24 cellular contexts compared by ENCODE assay signal in the genomic region with DNA sequence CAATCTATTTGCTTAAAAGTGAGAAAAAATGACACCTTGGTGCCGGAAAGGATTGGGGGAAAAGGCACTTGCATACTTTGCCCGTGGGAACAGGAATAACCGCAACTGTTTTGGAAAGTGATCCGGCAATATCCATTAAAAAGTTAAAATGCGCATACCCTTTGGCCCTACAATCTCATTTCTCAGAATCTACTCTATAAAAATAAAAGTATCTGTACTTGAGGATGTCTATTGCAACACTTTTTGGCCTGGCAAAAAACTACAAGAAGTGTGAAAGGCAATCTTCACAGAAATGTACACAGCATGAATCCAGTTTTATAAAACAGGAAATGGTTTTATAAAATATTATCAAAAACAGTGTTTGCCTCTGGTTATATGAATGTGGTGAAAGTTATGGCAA. TPM values are rescaled to one million over a fixed set of nuclear protein-coding genes. Genes with fewer than 3 reads are reported as not detected.
DNase-seq lines count a peak whose midpoint lies in the region; ATAC-seq and TF ChIP-seq lines count a peak whose summit lies in the region.
"Had no signal": no experiment of that assay in that cellular context is flagged by ENCODE, and none has a peak within 500 bp of the region (broad histone marks: within the 10 kb centered on the region; RNA-seq: fewer than 3 reads in every experiment).

No MANE protein-coding gene starts in this region.

- TF ChIP-seq CTCF in left ventricle myocardium inferior (IDR thresholded peaks at IDR 0.05; ENCODE audit: borderline replicate concordance) (no peak), chondrocyte (IDR thresholded peaks at IDR 0.05) (no peak), fibroblast of the aortic adventitia (IDR thresholded peaks at IDR 0.05; ENCODE audit: insufficient read depth, low read length) (no peak)

- no peaks in the 10 kb centered on the region for H3K36me3 ChIP-seq in left ventricle myocardium inferior
- H3K36me3 ChIP-seq: BLaER1 treated with 17β-estradiol and CSF1 and Interleukin-3, amounts not matched to agents 10 nM and 100 nM; MG63; SJSA1 had no signal

- H3K4me3 ChIP-seq in left ventricle myocardium inferior (no peak overlapping the region), fibroblast of the aortic adventitia (ENCODE audit: low read depth, low read length) (no peak overlapping the region)
- H3K4me3 ChIP-seq: BLaER1 treated with 17β-estradiol and CSF1 and Interleukin-3, amounts not matched to agents 10 nM and 100 nM; MG63; PC-9; SJSA1 had no signal

- H3K27ac Mint-ChIP-seq in chondrocyte (ENCODE audit: unreplicated experiment), result peak overlapping the region; percentile 99
- H3K27ac Mint-ChIP-seq in activated CD8-positive, alpha-beta memory T cell treated with anti-CD3 and anti-CD28 coated beads, Interleukin-2, amount 10 ng/mL, durations not matched to agents 7 days and 5 days, result no peak overlapping the region
- H3K27ac Mint-ChIP-seq: CD4-positive, alpha-beta memory T cell had no signal

- CTCF ChIA-PET in activated CD8-positive, alpha-beta memory T cell treated with anti-CD3 and anti-CD28 coated beads, Interleukin-2, amount 10 ng/mL, durations not matched to agents 7 days and 5 days (lab: Charles Lee), result no interaction called here

- peaks cover 30% of the 10 kb centered on the region for H3K4me1 ChIP-seq in left ventricle myocardium inferior

- H3K27me3 Mint-ChIP-seq in chondrocyte (ENCODE audit: low read depth), result no peaks in the 10 kb centered on the region
- H3K27me3 Mint-ChIP-seq in activated CD8-positive, alpha-beta memory T cell treated with anti-CD3 and anti-CD28 coated beads, Interleukin-2, amount 10 ng/mL, durations not matched to agents 7 days and 5 days, result peaks cover 42% of the 10 kb centered on the region

- peaks cover 61% of the 10 kb centered on the region for H3K4me1 Mint-ChIP-seq in chondrocyte (ENCODE audit: low read depth)
- no peaks in the 10 kb centered on the region for H3K4me1 Mint-ChIP-seq in activated CD8-positive, alpha-beta memory T cell treated with anti-CD3 and anti-CD28 coated beads, Interleukin-2, amount 10 ng/mL, durations not matched to agents 7 days and 5 days
- H3K4me1 Mint-ChIP-seq: CD4-positive, alpha-beta memory T cell had no signal

- no peaks in the 10 kb centered on the region for H3K36me3 Mint-ChIP-seq in chondrocyte (ENCODE audit: low read depth)
- H3K36me3 Mint-ChIP-seq in activated CD8-positive, alpha-beta memory T cell treated with anti-CD3 and anti-CD28 coated beads, Interleukin-2, amount 10 ng/mL, durations not matched to agents 7 days and 5 days, result no peaks in the 10 kb centered on the region
- H3K36me3 Mint-ChIP-seq: CD4-positive, alpha-beta memory T cell had no signal

- DNase-seq in left ventricle myocardium inferior, result no peak
- DNase-seq in Right ventricle myocardium inferior (ENCODE audit: missing footprints), result no peak
- DNase-seq in chondrocyte (ENCODE audit: low spot score), result no peak
- DNase-seq in fibroblast of the aortic adventitia (ENCODE audit: low read depth), result peak; percentile 60
- DNase-seq in C1 segment of cervical spinal cord (lab: John Stamatoyannopoulos, UW), result no peak
- no peak for DNase-seq in activated CD8-positive, alpha-beta memory T cell treated with anti-CD3 and anti-CD28 coated beads, Interleukin-2, amount 10 ng/mL, durations not matched to agents 7 days and 5 days
- no peak for DNase-seq in central memory CD4-positive, alpha-beta T cell
- DNase-seq: AML-193; CD4-positive, alpha-beta memory T cell; COR-L47; DMS53; HCEC 1CT; KG1; MG63; NCI-H1417; NCI-H1694; NCI-H2029 treated with DMSO at 0.1 percent for 48 hours; NCI-H446 treated with DMSO at 0.1 percent for 48 hours; NCI-H526; NCI-H82; PC-9; Right ventricle myocardium superior had no signal

- H3K9me3 Mint-ChIP-seq in chondrocyte (ENCODE audit: low read depth), result no peaks in the 10 kb centered on the region
- no peaks in the 10 kb centered on the region for H3K9me3 Mint-ChIP-seq in activated CD8-positive, alpha-beta memory T cell treated with anti-CD3 and anti-CD28 coated beads, Interleukin-2, amount 10 ng/mL, durations not matched to agents 7 days and 5 days (ENCODE audit: low read depth)
- H3K9me3 Mint-ChIP-seq: CD4-positive, alpha-beta memory T cell had no signal

- peak overlapping the region; percentile 91 for H3K27ac ChIP-seq in left ventricle myocardium inferior (replicated peaks)
- H3K27ac ChIP-seq: BLaER1 treated with 17β-estradiol and CSF1 and Interleukin-3, amounts not matched to agents 10 nM and 100 nM; PC-9; SJSA1 had no signal

- H3K9me3 ChIP-seq in left ventricle myocardium inferior (replicated peaks), result no peaks in the 10 kb centered on the region
- H3K9me3 ChIP-seq: MG63, SJSA1 had no signal

- no peaks in the 10 kb centered on the region for H3K27me3 ChIP-seq in left ventricle myocardium inferior (ENCODE audit: low read depth)
- H3K27me3 ChIP-seq: BLaER1 treated with 17β-estradiol and CSF1 and Interleukin-3, amounts not matched to agents 10 nM and 100 nM; MG63; SJSA1 had no signal

- no peak overlapping the region for H3K4me3 Mint-ChIP-seq in chondrocyte (ENCODE audit: unreplicated experiment)
- no peak overlapping the region for H3K4me3 Mint-ChIP-seq in activated CD8-positive, alpha-beta memory T cell treated with anti-CD3 and anti-CD28 coated beads, Interleukin-2, amount 10 ng/mL, durations not matched to agents 7 days and 5 days
- H3K4me3 Mint-ChIP-seq: CD4-positive, alpha-beta memory T cell had no signal

- no peak for ATAC-seq in Right ventricle myocardium inferior
- no peak for ATAC-seq in activated CD8-positive, alpha-beta memory T cell treated with anti-CD3 and anti-CD28 coated beads, Interleukin-2, amount 10 ng/mL, durations not matched to agents 7 days and 5 days

- intact Hi-C loops in left ventricle myocardium inferior (cut with micrococcal nuclease), result no loop called here
- intact Hi-C loops in Right ventricle myocardium inferior (cut with DNase I), result loop anchor here (5.0 kb wide), 1 partner anchor 60 kb away; the partner anchor contains the start of gene NFIL3

RNA-seq across cellular contexts. Expression of gene NFIL3, which starts 58.3 kb away (rescaled TPM):
- 25.6 TPM for total RNA-seq in left ventricle myocardium inferior
- 21.3 TPM for total RNA-seq in Right ventricle myocardium inferior
- total RNA-seq in chondrocyte, result 22.5 to 43.3 TPM (median 43.2 TPM) in 3 replicates
- 18.8 and 21.4 TPM in 2 replicates for total RNA-seq in fibroblast of the aortic adventitia (ENCODE audit: low replicate concordance)
- 10 to 100 TPM; 71.1 to 87.3 TPM for total RNA-seq in activated CD8-positive, alpha-beta memory T cell treated with anti-CD3 and anti-CD28 coated beads, Interleukin-2, amount 10 ng/mL, durations not matched to agents 7 days and 5 days
